19 cellular contexts compared by ENCODE assay signal in the genomic region with DNA sequence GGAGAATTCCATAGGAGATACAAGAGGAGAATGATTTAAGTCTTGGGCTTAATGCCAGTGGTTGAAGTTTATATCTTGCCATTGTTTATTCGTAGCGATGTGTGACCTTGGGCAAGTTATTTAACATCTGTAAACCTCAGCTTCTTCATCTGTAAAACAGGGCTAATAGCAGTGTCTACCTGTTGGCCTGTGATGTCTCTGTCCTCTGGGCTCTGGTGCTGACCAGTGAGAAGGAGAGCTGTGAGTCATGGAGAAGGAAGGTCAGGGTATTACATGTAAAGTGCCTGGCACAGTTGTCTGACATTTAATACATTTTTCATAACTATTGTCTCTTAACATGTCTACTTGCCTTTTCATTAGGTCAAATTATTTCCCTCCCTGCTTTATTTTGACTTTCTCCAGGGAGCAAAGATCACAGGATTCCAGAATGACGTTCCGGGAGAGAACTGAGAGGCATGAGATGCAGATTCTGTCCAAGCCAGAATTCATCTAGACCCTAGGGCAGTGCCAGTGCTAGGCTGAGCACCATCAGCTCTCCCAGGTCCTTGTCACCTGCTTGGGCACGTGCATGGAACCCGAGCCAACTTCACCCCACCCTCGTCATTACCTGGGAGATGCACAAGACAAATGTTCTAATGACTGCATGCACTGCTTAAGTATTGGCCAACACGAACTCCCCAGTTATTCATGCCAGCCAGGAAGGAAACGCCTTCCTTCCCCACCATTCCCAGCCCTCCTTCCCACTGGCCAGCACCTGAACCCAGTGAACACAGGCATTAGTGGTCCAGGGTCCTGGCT.
A peak's percentile ranks its signal among the peaks of the same experiment; 100 is the strongest.
DNase-seq lines count a peak whose midpoint lies in the region; ATAC-seq, FAIRE-seq and TF ChIP-seq lines count a peak whose summit lies in the region.
"Had no signal": no experiment of that assay in that cellular context is flagged by ENCODE, and none has a peak within 500 bp of the region (broad histone marks: within the 10 kb centered on the region; RNA-seq: fewer than 3 reads in every experiment).

No MANE protein-coding gene starts in this region.

- H3K4me1 Mint-ChIP-seq in astrocyte (ENCODE audit: low read depth, unreplicated experiment) = peaks cover 39% of the 10 kb centered on the region
- H3K4me1 Mint-ChIP-seq: B cell had no signal

- H3K4me3 ChIP-seq in MG63 (no peak overlapping the region), astrocyte (ENCODE audit: insufficient read depth, low read depth, low read length) (no peak overlapping the region), coronary artery (no peak overlapping the region)
- H3K4me3 ChIP-seq: uterus had no signal

- no peak overlapping the region for H3K4me3 Mint-ChIP-seq in astrocyte (ENCODE audit: unreplicated experiment)
- H3K4me3 Mint-ChIP-seq: B cell; effector memory CD8-positive, alpha-beta T cell; naive thymus-derived CD4-positive, alpha-beta T cell; stimulated activated naive CD8-positive, alpha-beta T cell treated with anti-CD3 and anti-CD28 coated beads, Interleukin-15, amount 100 ng/mL, for 72 hours had no signal

- no peaks in the 10 kb centered on the region for H3K79me2 ChIP-seq in astrocyte (ENCODE audit: insufficient read depth, low read length)

- H3K9me3 Mint-ChIP-seq in astrocyte (ENCODE audit: unreplicated experiment) = no peaks in the 10 kb centered on the region
- H3K9me3 Mint-ChIP-seq: effector memory CD8-positive, alpha-beta T cell; stimulated activated naive CD8-positive, alpha-beta T cell treated with anti-CD3 and anti-CD28 coated beads, Interleukin-15, amount 100 ng/mL, for 72 hours had no signal

- ATAC-seq in GM19395 (IDR thresholded peaks at IDR 0.05; ENCODE audit: unreplicated experiment) = no peak
- ATAC-seq: effector memory CD8-positive, alpha-beta T cell; naive thymus-derived CD4-positive, alpha-beta T cell; stimulated activated naive CD8-positive, alpha-beta T cell treated with anti-CD3 and anti-CD28 coated beads, Interleukin-15, amount 100 ng/mL, for 72 hours had no signal

- no peaks in the 10 kb centered on the region for H3K36me3 Mint-ChIP-seq in astrocyte (ENCODE audit: low read depth, unreplicated experiment)

- H3K4me2 ChIP-seq in astrocyte (ENCODE audit: low read length) = no peak overlapping the region

- no peak overlapping the region for H3K27ac Mint-ChIP-seq in astrocyte (ENCODE audit: unreplicated experiment)
- H3K27ac Mint-ChIP-seq: B cell; effector memory CD8-positive, alpha-beta T cell; naive thymus-derived CD4-positive, alpha-beta T cell; stimulated activated naive CD8-positive, alpha-beta T cell treated with anti-CD3 and anti-CD28 coated beads, Interleukin-15, amount 100 ng/mL, for 72 hours had no signal

- peak; percentile 37 for FAIRE-seq in astrocyte (lab: Jason Lieb, UNC)

- H3K27ac ChIP-seq in astrocyte (ENCODE audit: low read depth, low read length) (no peak overlapping the region), coronary artery (no peak overlapping the region)
- H3K27ac ChIP-seq: uterus had no signal

- TF ChIP-seq CTCF in astrocyte (IDR thresholded peaks at IDR 0.05; ENCODE audit: insufficient read depth, low read depth, low read length) (no peak), coronary artery (IDR thresholded peaks at IDR 0.05) (no peak)

- no peak overlapping the region for H3K9ac ChIP-seq in astrocyte (ENCODE audit: low read length)

- no peaks in the 10 kb centered on the region for H3K27me3 Mint-ChIP-seq in astrocyte (ENCODE audit: low read depth, unreplicated experiment)

- peak; percentile 38 for DNase-seq in Daoy (ENCODE audit: low read depth)
- peak; percentile 17 for DNase-seq in MG63
- peak; percentile 9 for DNase-seq in astrocyte (ENCODE audit: low read depth)
- peak; percentile 5 for DNase-seq in kidney glomerular epithelial cell (lab: John Stamatoyannopoulos, UW)
- DNase-seq in coronary artery (ENCODE audit: low spot score) = no peak
- DNase-seq in UCSD-AML1 (lab: John Stamatoyannopoulos, UW; ENCODE audit: unreplicated experiment) = no peak
- no peak for DNase-seq in NCI-H187 treated with DMSO at 0.1 percent for 48 hours (lab: John Stamatoyannopoulos, UW)
- DNase-seq: activated naive CD4-positive, alpha-beta T cell treated with anti-CD3 and anti-CD28 coated beads, Interleukin-2, amount 50 U/mL, for 16 hours; DMS 273 treated with DMSO at 0.1 percent for 48 hours; effector memory CD8-positive, alpha-beta T cell; naive thymus-derived CD4-positive, alpha-beta T cell; NCI-H187; NCI-H774; Right ventricle myocardium superior; stimulated activated naive CD8-positive, alpha-beta T cell treated with anti-CD3 and anti-CD28 coated beads, Interleukin-15, amount 100 ng/mL, for 72 hours; T-helper 2 cell; uterus had no signal

- no peaks in the 10 kb centered on the region for H3K27me3 ChIP-seq in MG63
- no peaks in the 10 kb centered on the region for H3K27me3 ChIP-seq in astrocyte (ENCODE audit: insufficient read depth, low read length)
- H3K27me3 ChIP-seq: uterus had no signal

- no peaks in the 10 kb centered on the region for H3K36me3 ChIP-seq in MG63
- H3K36me3 ChIP-seq in astrocyte (ENCODE audit: insufficient read depth, low read length) = no peaks in the 10 kb centered on the region
- H3K36me3 ChIP-seq: uterus had no signal

- peaks cover 13% of the 10 kb centered on the region for H3K4me1 ChIP-seq in astrocyte (ENCODE audit: insufficient read depth, low read length)
- H3K4me1 ChIP-seq: uterus had no signal

- H3K9me3 ChIP-seq in MG63 = no peaks in the 10 kb centered on the region
- no peaks in the 10 kb centered on the region for H3K9me3 ChIP-seq in astrocyte (ENCODE audit: insufficient read depth, low read depth, low read length)
- H3K9me3 ChIP-seq: uterus had no signal

- no peak overlapping the region for H2AFZ ChIP-seq in astrocyte (ENCODE audit: low read depth, low read length)

- H4K20me1 ChIP-seq in astrocyte (ENCODE audit: insufficient read depth, low read length) = no peaks in the 10 kb centered on the region

Comparison
In these comparisons a context has a peak if more than half of its experiments do, and no peak if none do; other contexts are left out.
1. DNase-seq: peak in Daoy (single experiment), MG63 (single experiment), astrocyte (single experiment) and kidney glomerular epithelial cell (single experiment); none in coronary artery (single experiment), UCSD-AML1 (single experiment) and NCI-H187 treated with DMSO at 0.1 percent for 48 hours (single experiment).